Comparison of ENCODE assay signal across 21 cellular contexts in genomic region chr3:194657439-194657838, GRCh38.
"Had no signal": no experiment of that assay in that cellular context is flagged by ENCODE, and none has a peak within 500 bp of the region (broad histone marks: within the 10 kb centered on the region; RNA-seq: fewer than 3 reads in every experiment).

No MANE protein-coding gene starts in this region.

- H3K4me1 Mint-ChIP-seq: neural progenitor cell had no signal

- FAIRE-seq: kidney had no signal

- DNase-seq: activated B cell treated with CpG ODN at 0.5 μM for 24 hours; activated CD4-positive, alpha-beta T cell treated with anti-CD3 and anti-CD28 coated beads for 36 hours; activated CD4-positive, alpha-beta T cell treated with anti-CD3 and anti-CD28 coated beads, Interleukin-2, amount 50 U/mL, for 48 hours; activated effector memory CD4-positive, alpha-beta T cell treated with Interleukin-2 at 50 U/mL for 16 hours; activated naive CD4-positive, alpha-beta T cell treated with anti-CD3 and anti-CD28 coated beads for 36 hours; activated naive CD8-positive, alpha-beta T cell treated with anti-CD3 and anti-CD28 coated beads, Interleukin-2, amount 10 ng/mL, durations not matched to agents 7 days and 5 days; activated T-cell treated with anti-CD3 and anti-CD28 coated beads, Interleukin-2, amount 50 U/mL, for 48 hours; amygdala; erythroblast; foreskin keratinocyte; kidney; naive thymus-derived CD8-positive, alpha-beta T cell; stimulated activated CD4-positive, alpha-beta T cell treated with anti-CD3 and anti-CD28 coated beads, Interleukin-15, amount 100 ng/mL, for 24 hours had no signal

- H3K9me3 Mint-ChIP-seq: activated B cell treated with CpG ODN at 0.5 μM for 24 hours; activated naive CD8-positive, alpha-beta T cell treated with anti-CD3 and anti-CD28 coated beads, Interleukin-2, amount 10 ng/mL, durations not matched to agents 7 days and 5 days; naive thymus-derived CD8-positive, alpha-beta T cell; neural progenitor cell; stimulated activated memory B cell treated with anti-CD40 and anti-IgM and Interleukin-4, amounts not matched to agents 10 μg/mL and 1 μg/mL and 100 μg/mL, for 72 hours had no signal

- ATAC-seq: activated CD4-positive, alpha-beta T cell treated with anti-CD3 and anti-CD28 coated beads for 36 hours; foreskin keratinocyte; left lobe of liver; naive thymus-derived CD8-positive, alpha-beta T cell; sciatic nerve; stimulated activated memory B cell treated with anti-CD40 and anti-IgM and Interleukin-4, amounts not matched to agents 10 μg/mL and 1 μg/mL and 100 μg/mL, for 72 hours had no signal

- H3K4me3 ChIP-seq: cardiac muscle cell, lung, neural progenitor cell, smooth muscle cell, vagina had no signal

- H3K27ac Mint-ChIP-seq: activated B cell treated with CpG ODN at 0.5 μM for 24 hours; activated CD4-positive, alpha-beta T cell treated with anti-CD3 and anti-CD28 coated beads for 36 hours; activated naive CD4-positive, alpha-beta T cell treated with anti-CD3 and anti-CD28 coated beads for 36 hours; activated naive CD8-positive, alpha-beta T cell treated with anti-CD3 and anti-CD28 coated beads, Interleukin-2, amount 10 ng/mL, durations not matched to agents 7 days and 5 days; neural progenitor cell; stimulated activated memory B cell treated with anti-CD40 and anti-IgM and Interleukin-4, amounts not matched to agents 10 μg/mL and 1 μg/mL and 100 μg/mL, for 72 hours had no signal

- H3K27me3 Mint-ChIP-seq: activated B cell treated with CpG ODN at 0.5 μM for 24 hours; activated CD4-positive, alpha-beta T cell treated with anti-CD3 and anti-CD28 coated beads for 36 hours; activated naive CD8-positive, alpha-beta T cell treated with anti-CD3 and anti-CD28 coated beads, Interleukin-2, amount 10 ng/mL, durations not matched to agents 7 days and 5 days; naive thymus-derived CD8-positive, alpha-beta T cell; stimulated activated memory B cell treated with anti-CD40 and anti-IgM and Interleukin-4, amounts not matched to agents 10 μg/mL and 1 μg/mL and 100 μg/mL, for 72 hours had no signal

- H3K4me1 ChIP-seq: foreskin keratinocyte, neural progenitor cell, vagina had no signal

- H3K9me3 ChIP-seq: vagina had no signal

- H3K27ac ChIP-seq: cardiac muscle cell, foreskin keratinocyte, neural progenitor cell, vagina had no signal

- H3K27me3 ChIP-seq: cardiac muscle cell, foreskin keratinocyte, neural progenitor cell, vagina had no signal

- H3K4me3 Mint-ChIP-seq: activated B cell treated with CpG ODN at 0.5 μM for 24 hours; activated CD4-positive, alpha-beta T cell treated with anti-CD3 and anti-CD28 coated beads for 36 hours; activated naive CD4-positive, alpha-beta T cell treated with anti-CD3 and anti-CD28 coated beads for 36 hours; activated naive CD8-positive, alpha-beta T cell treated with anti-CD3 and anti-CD28 coated beads, Interleukin-2, amount 10 ng/mL, durations not matched to agents 7 days and 5 days; naive thymus-derived CD8-positive, alpha-beta T cell; neural progenitor cell; stimulated activated memory B cell treated with anti-CD40 and anti-IgM and Interleukin-4, amounts not matched to agents 10 μg/mL and 1 μg/mL and 100 μg/mL, for 72 hours had no signal
